ENCODE assay signal across 13 cellular contexts in the genomic region with DNA sequence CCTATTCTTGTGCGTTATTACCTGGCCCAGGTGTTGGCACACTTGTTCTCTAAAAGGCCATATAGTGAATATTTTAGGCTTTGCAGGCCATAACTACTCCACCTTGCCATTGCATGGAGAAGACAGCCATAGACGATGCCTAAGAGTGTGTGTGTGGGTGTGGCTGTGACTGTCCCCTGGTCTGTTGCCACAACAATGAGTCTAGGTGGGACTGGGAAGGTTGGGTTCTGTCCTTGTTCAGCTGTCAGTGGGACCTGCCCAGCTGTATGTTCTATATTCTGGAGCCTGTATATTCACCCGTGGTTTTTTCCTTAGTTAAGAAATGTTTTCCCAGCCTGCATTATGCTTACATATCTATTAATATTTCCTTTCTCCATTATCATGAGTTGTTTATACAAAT. TPM values are rescaled to one million over a fixed set of nuclear protein-coding genes. Genes with fewer than 3 reads are reported as not detected.
A peak's percentile ranks its signal among the peaks of the same experiment; 100 is the strongest.
DNase-seq lines count a peak whose midpoint lies in the region; ATAC-seq and TF ChIP-seq lines count a peak whose summit lies in the region.
"Had no signal": no experiment of that assay in that cellular context is flagged by ENCODE, and none has a peak within 500 bp of the region (broad histone marks: within the 10 kb centered on the region; RNA-seq: fewer than 3 reads in every experiment).

No MANE protein-coding gene starts in this region.

- no peak overlapping the region for H3K4me3 ChIP-seq in CD4-positive, CD25-positive, alpha-beta regulatory T cell (ENCODE audit: low read depth, low read length)
- H3K4me3 ChIP-seq in CD8-positive, alpha-beta memory T cell (ENCODE audit: low read length), result no peak overlapping the region
- H3K4me3 ChIP-seq: GM23338 had no signal

- no peak for DNase-seq in CD4-positive, CD25-positive, alpha-beta regulatory T cell
- no peak for DNase-seq in CD8-positive, alpha-beta memory T cell
- DNase-seq in stimulated activated effector memory CD8-positive, alpha-beta T cell treated with anti-CD3 and anti-CD28 coated beads, Interleukin-12 subunit alpha, Interleukin-12 subunit beta, amount 100 ng/mL, for 72 hours (ENCODE audit: low spot score in 2 of 2), result no peak
- no peak for DNase-seq in mesothelial cell of epicardium (ENCODE audit: low spot score in 2 of 2, unreplicated experiment in 2 of 2)
- no peak for DNase-seq in NCI-H510A treated with DMSO at 0.1 percent for 48 hours (lab: John Stamatoyannopoulos, UW)
- DNase-seq: ACHN, C1 segment of cervical spinal cord, Calu3, DMS 273 treated with DMSO at 0.1 percent for 48 hours, H7 had no signal

- POLR2A ChIA-PET in CD8-positive, alpha-beta memory T cell (lab: Charles Lee), result no interaction called here

- no peak overlapping the region for H3K4me3 Mint-ChIP-seq in CD4-positive, CD25-positive, alpha-beta regulatory T cell
- no peak overlapping the region for H3K4me3 Mint-ChIP-seq in CD8-positive, alpha-beta memory T cell
- H3K4me3 Mint-ChIP-seq in activated T-helper 17 cell treated with anti-CD3 and anti-CD28 coated beads, Interleukin-2, amount 50 U/mL, for 72 hours, result no peak overlapping the region
- no peak overlapping the region for H3K4me3 Mint-ChIP-seq in stimulated activated effector memory CD8-positive, alpha-beta T cell treated with anti-CD3 and anti-CD28 coated beads, Interleukin-12 subunit alpha, Interleukin-12 subunit beta, amount 100 ng/mL, for 72 hours
- H3K4me3 Mint-ChIP-seq in mesothelial cell of epicardium, result no peak overlapping the region
- H3K4me3 Mint-ChIP-seq: GM23338 had no signal

- no peak for ATAC-seq in CD4-positive, CD25-positive, alpha-beta regulatory T cell (ENCODE audit: low read depth in 2 of 2)
- ATAC-seq in activated T-helper 17 cell treated with anti-CD3 and anti-CD28 coated beads, Interleukin-2, amount 50 U/mL, for 72 hours (replicated peaks), result peak; percentile 57
- peak; percentile 44 for ATAC-seq in stimulated activated effector memory CD8-positive, alpha-beta T cell treated with anti-CD3 and anti-CD28 coated beads, Interleukin-12 subunit alpha, Interleukin-12 subunit beta, amount 100 ng/mL, for 72 hours
- ATAC-seq in GM21576 (IDR thresholded peaks at IDR 0.05; ENCODE audit: unreplicated experiment), result no peak
- ATAC-seq: GM23338 had no signal

- peaks cover 33% of the 10 kb centered on the region for H3K4me1 ChIP-seq in CD4-positive, CD25-positive, alpha-beta regulatory T cell (ENCODE audit: control insufficient read depth, insufficient read depth, low read length, poor library complexity, severe bottlenecking)
- peaks cover 22% of the 10 kb centered on the region for H3K4me1 ChIP-seq in CD8-positive, alpha-beta memory T cell (ENCODE audit: insufficient read depth, low read length)

- peaks cover 47% of the 10 kb centered on the region for H3K36me3 Mint-ChIP-seq in CD4-positive, CD25-positive, alpha-beta regulatory T cell
- H3K36me3 Mint-ChIP-seq in CD8-positive, alpha-beta memory T cell, result peaks cover 15 to 63% (median 18%) of the 10 kb centered on the region in 3 donors
- peaks cover 83% of the 10 kb centered on the region for H3K36me3 Mint-ChIP-seq in activated T-helper 17 cell treated with anti-CD3 and anti-CD28 coated beads, Interleukin-2, amount 50 U/mL, for 72 hours (ENCODE audit: low read depth)
- H3K36me3 Mint-ChIP-seq in stimulated activated effector memory CD8-positive, alpha-beta T cell treated with anti-CD3 and anti-CD28 coated beads, Interleukin-12 subunit alpha, Interleukin-12 subunit beta, amount 100 ng/mL, for 72 hours, result peaks cover 74% of the 10 kb centered on the region
- peaks cover 49% of the 10 kb centered on the region for H3K36me3 Mint-ChIP-seq in mesothelial cell of epicardium

- no peaks in the 10 kb centered on the region for H3K27me3 ChIP-seq in CD4-positive, CD25-positive, alpha-beta regulatory T cell (ENCODE audit: control insufficient read depth, insufficient read depth, low read length)
- no peaks in the 10 kb centered on the region for H3K27me3 ChIP-seq in CD8-positive, alpha-beta memory T cell (ENCODE audit: insufficient read depth, low read length, poor library complexity, severe bottlenecking)

- no peaks in the 10 kb centered on the region for H3K9me3 Mint-ChIP-seq in CD4-positive, CD25-positive, alpha-beta regulatory T cell
- H3K9me3 Mint-ChIP-seq in CD8-positive, alpha-beta memory T cell, result no peaks in the 10 kb centered on the region
- no peaks in the 10 kb centered on the region for H3K9me3 Mint-ChIP-seq in activated T-helper 17 cell treated with anti-CD3 and anti-CD28 coated beads, Interleukin-2, amount 50 U/mL, for 72 hours
- H3K9me3 Mint-ChIP-seq in stimulated activated effector memory CD8-positive, alpha-beta T cell treated with anti-CD3 and anti-CD28 coated beads, Interleukin-12 subunit alpha, Interleukin-12 subunit beta, amount 100 ng/mL, for 72 hours, result no peaks in the 10 kb centered on the region
- peaks cover 3% of the 10 kb centered on the region for H3K9me3 Mint-ChIP-seq in mesothelial cell of epicardium
- H3K9me3 Mint-ChIP-seq: GM23338 had no signal

- no peaks in the 10 kb centered on the region for H3K9me3 ChIP-seq in CD4-positive, CD25-positive, alpha-beta regulatory T cell (ENCODE audit: control insufficient read depth in 2 of 2, low read length in 2 of 2)
- H3K9me3 ChIP-seq in CD8-positive, alpha-beta memory T cell (ENCODE audit: low read length), result no peaks in the 10 kb centered on the region

- H3K27me3 Mint-ChIP-seq in CD4-positive, CD25-positive, alpha-beta regulatory T cell, result no peaks in the 10 kb centered on the region
- no peaks in the 10 kb centered on the region for H3K27me3 Mint-ChIP-seq in CD8-positive, alpha-beta memory T cell
- no peaks in the 10 kb centered on the region for H3K27me3 Mint-ChIP-seq in activated T-helper 17 cell treated with anti-CD3 and anti-CD28 coated beads, Interleukin-2, amount 50 U/mL, for 72 hours
- no peaks in the 10 kb centered on the region for H3K27me3 Mint-ChIP-seq in mesothelial cell of epicardium (ENCODE audit: low read depth)

- peaks cover 19 to 60% (median 37%) of the 10 kb centered on the region in 4 donors for H3K4me1 Mint-ChIP-seq in CD4-positive, CD25-positive, alpha-beta regulatory T cell
- H3K4me1 Mint-ChIP-seq in CD8-positive, alpha-beta memory T cell, result peaks cover 21 to 35% (median 29%) of the 10 kb centered on the region in 3 donors
- peaks cover 22% of the 10 kb centered on the region for H3K4me1 Mint-ChIP-seq in activated T-helper 17 cell treated with anti-CD3 and anti-CD28 coated beads, Interleukin-2, amount 50 U/mL, for 72 hours
- peaks cover 34% of the 10 kb centered on the region for H3K4me1 Mint-ChIP-seq in stimulated activated effector memory CD8-positive, alpha-beta T cell treated with anti-CD3 and anti-CD28 coated beads, Interleukin-12 subunit alpha, Interleukin-12 subunit beta, amount 100 ng/mL, for 72 hours
- no peaks in the 10 kb centered on the region for H3K4me1 Mint-ChIP-seq in mesothelial cell of epicardium

- no peak for TF ChIP-seq CTCF in mesothelial cell of epicardium (IDR thresholded peaks at IDR 0.05; ENCODE audit: unreplicated experiment)

- peaks cover 19% of the 10 kb centered on the region for H3K36me3 ChIP-seq in CD4-positive, CD25-positive, alpha-beta regulatory T cell (ENCODE audit: control insufficient read depth, insufficient read depth, low read length)
- peaks cover 8% of the 10 kb centered on the region for H3K36me3 ChIP-seq in CD8-positive, alpha-beta memory T cell (ENCODE audit: insufficient read depth, low read length)

- peak overlapping the region in 2 of 3 donors; percentile 50 to 88 for H3K27ac Mint-ChIP-seq in CD4-positive, CD25-positive, alpha-beta regulatory T cell
- peak overlapping the region in 7 of 8 donors; percentile 27 to 73 (median 57) for H3K27ac Mint-ChIP-seq in CD8-positive, alpha-beta memory T cell
- H3K27ac Mint-ChIP-seq in activated T-helper 17 cell treated with anti-CD3 and anti-CD28 coated beads, Interleukin-2, amount 50 U/mL, for 72 hours, result no peak overlapping the region
- no peak overlapping the region for H3K27ac Mint-ChIP-seq in stimulated activated effector memory CD8-positive, alpha-beta T cell treated with anti-CD3 and anti-CD28 coated beads, Interleukin-12 subunit alpha, Interleukin-12 subunit beta, amount 100 ng/mL, for 72 hours
- H3K27ac Mint-ChIP-seq in mesothelial cell of epicardium, result no peak overlapping the region
- H3K27ac Mint-ChIP-seq: GM23338 had no signal

- H3K27ac ChIP-seq in CD4-positive, CD25-positive, alpha-beta regulatory T cell (ENCODE audit: insufficient read depth, low read length, poor library complexity, severe bottlenecking), result no peak overlapping the region
- H3K27ac ChIP-seq in CD8-positive, alpha-beta memory T cell (ENCODE audit: low read depth, low read length), result no peak overlapping the region

- CTCF ChIA-PET in CD8-positive, alpha-beta memory T cell (lab: Charles Lee), result no interaction called here

RNA-seq across cellular contexts. Expression of a gene that starts 38.6 kb away (rescaled TPM):
- 32.5 TPM for total RNA-seq in CD4-positive, CD25-positive, alpha-beta regulatory T cell
- 1 to 10 TPM; 5.6 to 9.8 (median 7.4) TPM for polyA plus RNA-seq in CD4-positive, CD25-positive, alpha-beta regulatory T cell
- total RNA-seq in CD8-positive, alpha-beta memory T cell, result 10 to 100 TPM; 26.4 to 29.5 TPM
- 6.8 TPM for polyA plus RNA-seq in CD8-positive, alpha-beta memory T cell
- total RNA-seq in activated T-helper 17 cell treated with anti-CD3 and anti-CD28 coated beads, Interleukin-2, amount 50 U/mL, for 72 hours, result 10 to 100 TPM; 24.7 to 29.0 TPM
- 24.9 to 27.9 TPM (median 27.5 TPM) in 3 replicates for total RNA-seq in mesothelial cell of epicardium

Comparison
In these comparisons a context has a peak if more than half of its experiments do, and no peak if none do; other contexts are left out.
1. ATAC-seq: peak in activated T-helper 17 cell treated with anti-CD3 and anti-CD28 coated beads, Interleukin-2, amount 50 U/mL, for 72 hours (single experiment) and stimulated activated effector memory CD8-positive, alpha-beta T cell treated with anti-CD3 and anti-CD28 coated beads, Interleukin-12 subunit alpha, Interleukin-12 subunit beta, amount 100 ng/mL, for 72 hours (single experiment); none in CD4-positive, CD25-positive, alpha-beta regulatory T cell (0 of 2) and GM21576 (single experiment).
2. H3K27ac Mint-ChIP-seq: peak in CD4-positive, CD25-positive, alpha-beta regulatory T cell (2 of 3) and CD8-positive, alpha-beta memory T cell (7 of 8); none in activated T-helper 17 cell treated with anti-CD3 and anti-CD28 coated beads, Interleukin-2, amount 50 U/mL, for 72 hours (single experiment), stimulated activated effector memory CD8-positive, alpha-beta T cell treated with anti-CD3 and anti-CD28 coated beads, Interleukin-12 subunit alpha, Interleukin-12 subunit beta, amount 100 ng/mL, for 72 hours (single experiment) and mesothelial cell of epicardium (single experiment).